In genomic region chr10:44913312-44914079, GRCh38 we compare ENCODE assay signal across 11 cellular contexts. TPM values are rescaled to one million over a fixed set of nuclear protein-coding genes. Genes with fewer than 3 reads are reported as not detected.
DNase-seq lines count a peak whose midpoint lies in the region; ATAC-seq and TF ChIP-seq lines count a peak whose summit lies in the region.
"Had no signal": no experiment of that assay in that cellular context is flagged by ENCODE, and none has a peak within 500 bp of the region (broad histone marks: within the 10 kb centered on the region; RNA-seq: fewer than 3 reads in every experiment).

No MANE protein-coding gene starts in this region.

- intact Hi-C loops in upper lobe of right lung (cut with DNase I): no loop called here

- no peaks in the 10 kb centered on the region for H3K36me3 ChIP-seq in upper lobe of right lung

- in situ Hi-C loops in G401 (cut with HindIII; ENCODE audit: low sequenced_read_pairs): no loop called here

- H3K4me3 ChIP-seq in upper lobe of right lung: no peak overlapping the region

- no peak for TF ChIP-seq CTCF in upper lobe of right lung (IDR thresholded peaks at IDR 0.05)

- H3K27ac ChIP-seq in upper lobe of right lung: no peak overlapping the region

- H3K4me1 ChIP-seq in upper lobe of right lung: peaks cover 14% of the 10 kb centered on the region

- no peaks in the 10 kb centered on the region for H3K9me3 ChIP-seq in upper lobe of right lung

- H3K27me3 ChIP-seq in upper lobe of right lung: no peaks in the 10 kb centered on the region

- ATAC-seq in upper lobe of right lung (peak; percentile 14), GM18498 (IDR thresholded peaks at IDR 0.05; ENCODE audit: unreplicated experiment) (no peak)

- peak; percentile 19 for DNase-seq in stimulated activated CD4-positive, alpha-beta T cell treated with anti-CD3 and anti-CD28 coated beads, Interleukin-12 subunit alpha, Interleukin-12 subunit beta, amount 100 ng/mL, for 4 hours
- no peak for DNase-seq in stimulated activated CD4-positive, alpha-beta T cell treated with anti-CD3 and anti-CD28 coated beads, Interleukin-4, amount 100 ng/mL, for 24 hours
- DNase-seq in SKM-1 treated with dmso at 0.1 percent for 144 hours (lab: John Stamatoyannopoulos, UW; ENCODE audit: unreplicated experiment) (peak; percentile 92), fibroblast of peridontal ligament (ENCODE audit: extremely low read depth) (peak; percentile 1), upper lobe of right lung (no peak), epidermal melanocyte (ENCODE audit: insufficient read length, low spot score) (no peak), G401 (ENCODE audit: low spot score) (no peak)
- DNase-seq: COR-L47, NCI-H82 had no signal

RNA-seq across cellular contexts. Expression of gene TMEM72, which starts 2.4 kb away (rescaled TPM):
- total RNA-seq in upper lobe of right lung: not detected
- total RNA-seq in G401 (2014; rRNA removed; shearing (Covaris generic)): not detected in 2 replicates
- total RNA-seq: fibroblast of lung had no signal

RNA-seq across cellular contexts. Expression of gene RASSF4, which starts 46.1 kb away (rescaled TPM):
- total RNA-seq in upper lobe of right lung: 40.9 TPM
- total RNA-seq in G401 (2014; rRNA removed; shearing (Covaris generic)): 0.98 and 1.5 TPM in 2 replicates

Comparison
In these comparisons a context has a peak if more than half of its experiments do, and no peak if none do; other contexts are left out.
1. DNase-seq: peak in stimulated activated CD4-positive, alpha-beta T cell treated with anti-CD3 and anti-CD28 coated beads, Interleukin-12 subunit alpha, Interleukin-12 subunit beta, amount 100 ng/mL, for 4 hours (single experiment), SKM-1 treated with dmso at 0.1 percent for 144 hours (single experiment) and fibroblast of peridontal ligament (single experiment); none in stimulated activated CD4-positive, alpha-beta T cell treated with anti-CD3 and anti-CD28 coated beads, Interleukin-4, amount 100 ng/mL, for 24 hours (single experiment), upper lobe of right lung (single experiment), epidermal melanocyte (single experiment) and G401 (single experiment).
2. RNA of gene RASSF4, which starts 46.1 kb away (total RNA-seq): 40.9 TPM in upper lobe of right lung (single experiment); 0.98 to 1.5 TPM in G401; every median in the first group is over 10 times any median in the second.